17 cellular contexts compared by ENCODE assay signal in the genomic region with DNA sequence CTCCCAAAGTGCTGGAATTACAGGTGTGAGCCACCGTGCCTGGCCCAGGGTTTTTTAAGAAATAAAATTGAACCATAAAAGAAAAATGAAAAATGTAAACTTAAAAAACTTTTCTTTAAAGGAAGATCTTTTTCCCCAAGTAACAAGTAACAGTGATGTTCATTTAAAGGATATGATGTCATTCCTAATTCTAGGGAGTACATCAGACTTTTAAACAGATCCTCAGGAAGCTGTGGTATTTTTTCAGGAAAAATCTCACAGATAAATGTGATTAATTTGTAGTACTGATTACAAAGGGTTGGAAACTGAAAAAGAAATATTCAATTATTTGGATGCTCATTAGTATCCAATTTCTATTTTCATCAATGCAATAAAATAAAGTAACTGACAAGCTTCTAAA. TPM values are rescaled to one million over a fixed set of nuclear protein-coding genes. Genes with fewer than 3 reads are reported as not detected.
DNase-seq lines count a peak whose midpoint lies in the region; ATAC-seq, FAIRE-seq and TF ChIP-seq lines count a peak whose summit lies in the region.
"Had no signal": no experiment of that assay in that cellular context is flagged by ENCODE, and none has a peak within 500 bp of the region (broad histone marks: within the 10 kb centered on the region; RNA-seq: fewer than 3 reads in every experiment).

No MANE protein-coding gene starts in this region.

- FAIRE-seq in HepG2 (lab: Jason Lieb, UNC): no peak
- peak; percentile 74 for FAIRE-seq in islet of Langerhans (lab: Jason Lieb, UNC)
- FAIRE-seq: A549, GM12878, H1 had no signal

- TF ChIP-seq POLR2A in HepG2 (IDR thresholded peaks at IDR 0.05; ENCODE audit: insufficient read depth in 1 of 2, low read depth in 2 of 2, low read length in 2 of 2) (no peak), right lobe of liver (IDR thresholded peaks at IDR 0.05) (no peak), thyroid gland (IDR thresholded peaks at IDR 0.05) (no peak)

- H3K9me3 ChIP-seq in HepG2 (ENCODE audit: low read length) (no peaks in the 10 kb centered on the region), right lobe of liver (no peaks in the 10 kb centered on the region), left lung (no peaks in the 10 kb centered on the region), thyroid gland (no peaks in the 10 kb centered on the region)
- H3K9me3 ChIP-seq: A549 had no signal

- H3K4me3 ChIP-seq in HepG2 (replicated peaks in 1 of 3; ENCODE audit: insufficient read depth in 1 of 3, low read depth in 2 of 3, low read length in 3 of 3) (no peak overlapping the region), right lobe of liver (no peak overlapping the region), left lung (no peak overlapping the region), thyroid gland (replicated peaks in 1 of 3) (no peak overlapping the region)
- H3K4me3 ChIP-seq: A549, GM12878 had no signal

- peaks cover 14 to 45% of the 10 kb centered on the region in 2 experiments for H3K36me3 ChIP-seq in HepG2 (replicated peaks in 1 of 2; ENCODE audit: control insufficient read depth in 1 of 2, insufficient read depth in 2 of 2, low read length in 2 of 2)
- H3K36me3 ChIP-seq in right lobe of liver: peaks cover 0 to 6% (median 0%) of the 10 kb centered on the region in 4 donors
- peaks cover 0 to 34% of the 10 kb centered on the region in 2 donors for H3K36me3 ChIP-seq in left lung
- H3K36me3 ChIP-seq in thyroid gland: peaks cover 0 to 9% of the 10 kb centered on the region in 2 donors

- no peaks in the 10 kb centered on the region for H4K20me1 ChIP-seq in HepG2 (ENCODE audit: insufficient read depth, low read length)

- no peak overlapping the region for H3K9ac ChIP-seq in HepG2 (ENCODE audit: insufficient read depth, low read depth, low read length)

- TF ChIP-seq EP300 in HepG2 (IDR thresholded peaks at IDR 0.05; ENCODE audit: low read depth in 2 of 2, low read length in 2 of 2) (no peak), HepG2 (CRISPR knock-in tag; IDR thresholded peaks at IDR 0.05; ENCODE audit: borderline replicate concordance) (no peak)

- no peak for TF ChIP-seq CTCF in HepG2 (CRISPR knock-in tag; IDR thresholded peaks at IDR 0.05)
- TF ChIP-seq CTCF in right lobe of liver (IDR thresholded peaks at IDR 0.05): no peak
- no peak for TF ChIP-seq CTCF in left lung (IDR thresholded peaks at IDR 0.05)
- TF ChIP-seq CTCF in thyroid gland (IDR thresholded peaks at IDR 0.05): no peak

- H3K27me3 ChIP-seq in HepG2 (ENCODE audit: control insufficient read depth in 1 of 2, insufficient read depth in 2 of 2, low read length in 2 of 2): no peaks in the 10 kb centered on the region
- H3K27me3 ChIP-seq in right lobe of liver: no peaks in the 10 kb centered on the region
- no peaks in the 10 kb centered on the region for H3K27me3 ChIP-seq in left lung
- no peaks in the 10 kb centered on the region for H3K27me3 ChIP-seq in thyroid gland

- DNase-seq in HepG2 (ENCODE audit: low spot score): no peak
- no peak for DNase-seq in right lobe of liver
- DNase-seq in dermis blood vessel endothelial cell: peak; percentile 46
- DNase-seq in left lung: no peak
- DNase-seq in thyroid gland: no peak
- DNase-seq: AML-193; Calu3; CD4-positive, alpha-beta memory T cell; DMS 273 treated with DMSO at 0.1 percent for 48 hours; DND-41; H9 had no signal

- no peak for TF ChIP-seq RAD21 in HepG2 (CRISPR knock-in tag; IDR thresholded peaks at IDR 0.05)

- CTCF ChIA-PET in HepG2 (lab: Yijun Ruan, JAX; ENCODE audit: low intra/inter-chr PET ratio, low total read pairs): no interaction called here

- ATAC-seq in HepG2 (no peak), right lobe of liver (no peak), left lung (no peak), HG02970 (IDR thresholded peaks at IDR 0.05; ENCODE audit: low FRiP score, unreplicated experiment) (no peak)
- ATAC-seq: A549, GM12878 had no signal

- no peak overlapping the region for H3K4me2 ChIP-seq in HepG2 (ENCODE audit: low read depth, low read length)
- H3K4me2 ChIP-seq: A549 had no signal

- intact Hi-C loops in HepG2 (cut with micrococcal nuclease; ENCODE audit: unreplicated experiment) (no loop called here), right lobe of liver (cut with DNase I) (no loop called here), left lung (cut with DNase I) (no loop called here), thyroid gland (cut with DNase I) (no loop called here)

- in situ Hi-C loops in HepG2 (cut with HindIII; ENCODE audit: extremely low pct_ligation_motif_present, low pct_unique_long_range_greater_than_20kb): no loop called here

- no peak overlapping the region for H3K27ac ChIP-seq in HepG2 (ENCODE audit: extremely low read length, insufficient read depth, low read length)
- H3K27ac ChIP-seq in right lobe of liver: no peak overlapping the region
- H3K27ac ChIP-seq in left lung: peak overlapping the region in 1 of 2 donors; percentile 11
- H3K27ac ChIP-seq in thyroid gland: no peak overlapping the region
- H3K27ac ChIP-seq: A549, HL-60 had no signal

- H3K4me1 ChIP-seq in HepG2 (ENCODE audit: insufficient read depth, low read length): no peaks in the 10 kb centered on the region
- H3K4me1 ChIP-seq in right lobe of liver: no peaks in the 10 kb centered on the region
- H3K4me1 ChIP-seq in left lung: no peaks in the 10 kb centered on the region
- no peaks in the 10 kb centered on the region for H3K4me1 ChIP-seq in thyroid gland
- H3K4me1 ChIP-seq: A549 had no signal

- POLR2A ChIA-PET in HepG2 (lab: Yijun Ruan, JAX): no interaction called here

- no peak overlapping the region for H2AFZ ChIP-seq in HepG2 (ENCODE audit: low read length)

- WGBS in HepG2 (ENCODE audit: low lambda C conversion rate): 97% methylated on average over 1 of the region's 1 CpG
- 88% methylated on average over 1 of the region's 1 CpG for WGBS in right lobe of liver (ENCODE audit: insufficient coverage, low coverage, low lambda C conversion rate, missing lambda C conversion rate)
- WGBS in thyroid gland, 2 donors: 97 to 100% methylated on average over 1 of the region's 1 CpG

- no TSS peak for BruUV-seq in HepG2 (replicated peaks; lab: Mats Ljungman, UMichigan)

- no peaks in the 10 kb centered on the region for H3K79me2 ChIP-seq in HepG2 (ENCODE audit: insufficient read depth, low read length)

TF ChIP-seq in HepG2, 621 proteins besides CTCF, POLR2A, EP300 and RAD21 (continues in another document):
- no peak for TF ChIP-seq NAIF1 (CRISPR knock-in tag; IDR thresholded peaks at IDR 0.05; ENCODE audit: borderline replicate concordance)
- no peak for TF ChIP-seq CBX1 (IDR thresholded peaks at IDR 0.05; ENCODE audit: low read depth)
- no peak for TF ChIP-seq ZBTB33 (CRISPR knock-in tag; IDR thresholded peaks at IDR 0.05)

RNA-seq across cellular contexts. Expression of gene EEF1AKMT1, which starts 14.6 kb away (rescaled TPM):
- total RNA-seq in HepG2 (2016; rRNA removed; fragmentation: Illumina TruSeq; extraction: Trizol) (16.1 and 23.5 TPM in 2 replicates), right lobe of liver (10 to 100 TPM in 1 of 6 experiments, 1 to 10 TPM in 5; 5.5 to 10.3 (median 6.3) TPM), dermis blood vessel endothelial cell (7.7 and 10.0 TPM in 2 replicates), left lung (10 to 100 TPM in 1 of 2 donors, 1 to 10 TPM in 1; 9.6 to 10.9 TPM), thyroid gland (10 to 100 TPM in 2 of 4 donors, 1 to 10 TPM in 2; 7.5 to 15.2 (median 10.3) TPM)
- total RNA-seq in HepG2 (2016; cell fraction: cytosol; rRNA removed; fragmentation: Illumina TruSeq; extraction: Trizol; ENCODE audit: low read depth): 10.4 and 11.3 TPM in 2 replicates
- 17.2 and 23.4 TPM in 2 replicates for total RNA-seq in HepG2 (2016; cell fraction: insoluble cytoplasmic fraction; rRNA removed; fragmentation: Illumina TruSeq; extraction: Trizol)
- 11.2 and 13.3 TPM in 2 replicates for total RNA-seq in HepG2 (2016; cell fraction: membrane; rRNA removed; fragmentation: Illumina TruSeq; extraction: Trizol)
- 5.8 and 7.0 TPM in 2 replicates for total RNA-seq in HepG2 (2016; cell fraction: nucleus; rRNA removed; fragmentation: Illumina TruSeq; extraction: Trizol)
- 4.9 and 6.0 TPM in 2 replicates for polyA plus RNA-seq in HepG2 (2011; rRNA removed)
- polyA plus RNA-seq in HepG2 (2011; cell fraction: cytosol; rRNA removed): 3.7 and 5.7 TPM in 2 replicates
- polyA plus RNA-seq in HepG2 (2011; cell fraction: nucleus; rRNA removed): 2.5 and 3.8 TPM in 2 replicates
- polyA plus RNA-seq in HepG2 (2012): 8.9 and 9.5 TPM in 2 replicates
- polyA plus RNA-seq in HepG2 (2016; cell fraction: cytosol; fragmentation: Illumina TruSeq; extraction: Trizol; ENCODE audit: low read depth): 9.6 and 10.7 TPM in 2 replicates
- polyA plus RNA-seq in HepG2 (2016; cell fraction: insoluble cytoplasmic fraction; fragmentation: Illumina TruSeq; extraction: Trizol; ENCODE audit: low read depth): 28.0 and 28.9 TPM in 2 replicates
- 10.6 and 13.7 TPM in 2 replicates for polyA plus RNA-seq in HepG2 (2016; cell fraction: membrane; fragmentation: Illumina TruSeq; extraction: Trizol; ENCODE audit: low read depth)
- 10.0 and 13.0 TPM in 2 replicates for polyA plus RNA-seq in HepG2 (2016; cell fraction: nucleus; fragmentation: Illumina TruSeq; extraction: Trizol; ENCODE audit: insufficient read depth, low read depth)
- polyA minus RNA-seq in HepG2 (2011; rRNA and poly(A)+ RNA removed; ENCODE audit: low replicate concordance): 1.2 and 2.8 TPM in 2 replicates
- 1.6 and 4.0 TPM in 2 replicates for polyA minus RNA-seq in HepG2 (2011; cell fraction: cytosol; rRNA and poly(A)+ RNA removed)
- polyA minus RNA-seq in HepG2 (2011; cell fraction: nucleus; rRNA and poly(A)+ RNA removed): 5.5 and 6.7 TPM in 2 replicates
